1 cellular context compared by ENCODE assay signal in genomic region chr15:56367156-56367555, GRCh38.
TF ChIP-seq lines count a peak whose summit lies in the region.

No MANE protein-coding gene starts in this region.

TF ChIP-seq in GM23338, 12 proteins besides CTCF, POLR2A, EP300 and RAD21 (continued from another document):
- TF ChIP-seq REST (IDR thresholded peaks at IDR 0.05; ENCODE audit: unreplicated experiment) = no peak
- no peak for TF ChIP-seq ZNF462 (CRISPR knock-in tag; IDR thresholded peaks at IDR 0.05)
- TF ChIP-seq ZNF114 (CRISPR knock-in tag; IDR thresholded peaks at IDR 0.05) = no peak
- TF ChIP-seq ZNF331 (CRISPR knock-in tag; IDR thresholded peaks at IDR 0.05; ENCODE audit: low read depth) = no peak
- TF ChIP-seq STAT1 (IDR thresholded peaks at IDR 0.05; ENCODE audit: unreplicated experiment) = no peak
- no peak for TF ChIP-seq JUNB (IDR thresholded peaks at IDR 0.05; ENCODE audit: unreplicated experiment)
- TF ChIP-seq NANOG (IDR thresholded peaks at IDR 0.05; ENCODE audit: borderline replicate concordance) = no peak
- TF ChIP-seq POLR2AphosphoS5 (IDR thresholded peaks at IDR 0.05; ENCODE audit: low read depth) = no peak
- no peak for TF ChIP-seq EZH2 (IDR thresholded peaks at IDR 0.05; ENCODE audit: low read depth, unreplicated experiment)
- no peak for TF ChIP-seq ETS1 (IDR thresholded peaks at IDR 0.05)
